In the genomic region with DNA sequence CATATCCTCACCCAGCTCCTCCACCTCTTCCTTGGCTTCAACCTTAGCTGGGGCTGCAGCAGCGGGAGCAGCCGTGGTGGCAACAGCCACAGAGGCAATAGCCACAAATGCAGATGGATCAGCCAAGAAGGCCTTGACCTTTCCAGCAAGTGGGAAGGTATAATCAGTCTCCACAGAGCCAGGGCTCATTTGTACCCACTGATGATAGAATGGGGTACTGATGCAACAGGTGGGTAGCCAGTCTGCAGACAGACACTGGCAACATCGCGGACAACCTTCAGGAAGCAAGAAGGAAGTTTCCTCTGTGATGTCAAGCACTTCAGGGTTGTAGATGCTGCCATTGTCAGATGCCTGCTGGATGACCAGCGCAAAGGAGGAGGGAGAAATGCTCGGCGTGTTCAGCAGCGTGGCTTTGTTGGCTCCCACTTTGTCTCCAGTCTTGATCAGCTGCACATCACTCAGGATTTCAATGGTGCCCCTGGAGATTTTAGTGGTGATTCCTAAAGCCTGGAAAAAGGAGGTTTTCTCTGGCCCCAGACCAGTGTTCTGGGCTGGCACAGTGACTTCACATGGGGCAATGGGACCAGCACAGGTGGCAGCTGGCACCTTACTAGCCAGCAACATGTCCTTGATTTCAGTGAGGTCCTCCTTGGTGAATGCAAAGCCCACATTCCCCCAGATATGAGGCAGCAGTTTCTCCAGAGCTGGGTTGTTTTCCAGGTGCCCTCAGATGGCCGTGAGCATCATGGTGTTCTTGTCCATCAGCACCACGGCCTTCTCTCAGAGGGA, we compare ENCODE assay signal across 21 cellular contexts. TPM values are rescaled to one million over a fixed set of nuclear protein-coding genes. Genes with fewer than 3 reads are reported as not detected.
"Had no signal": no experiment of that assay in that cellular context is flagged by ENCODE, and none has a peak within 500 bp of the region (broad histone marks: within the 10 kb centered on the region; RNA-seq: fewer than 3 reads in every experiment).

No MANE protein-coding gene starts in this region.

- ATAC-seq: activated CD8-positive, alpha-beta T cell treated with anti-CD3 and anti-CD28 coated beads for 36 hours had no signal

- H3K27ac ChIP-seq: adrenal gland, Peyer's patch, SK-N-MC had no signal

- DNase-seq: activated B cell treated with CpG ODN at 0.5 μM for 24 hours; activated CD4-positive, alpha-beta T cell treated with anti-CD3 and anti-CD28 coated beads for 1 hour; activated CD4-positive, alpha-beta T cell treated with anti-CD3 and anti-CD28 coated beads, Interleukin-2, amount 10 ng/mL, durations not matched to agents 24 days and 14 days; activated CD8-positive, alpha-beta memory T cell treated with anti-CD3 and anti-CD28 coated beads, Interleukin-2, amount 50 U/mL, for 48 hours; activated CD8-positive, alpha-beta T cell treated with anti-CD3 and anti-CD28 coated beads for 36 hours; activated naive CD4-positive, alpha-beta T cell treated with anti-CD3 and anti-CD28 coated beads, Interleukin-2, amount 50 U/mL, for 16 hours; activated naive CD8-positive, alpha-beta T cell treated with anti-CD3 and anti-CD28 coated beads, Interleukin-2, amount 10 ng/mL, durations not matched to agents 7 days and 5 days; activated T-cell treated with anti-CD3 and anti-CD28 coated beads, Interleukin-2, amount 50 U/mL, for 1 hour; NCI-H1930; NK-92 treated with Interleukin-12 subunit alpha and Interleukin-12 subunit beta, amount 100 ng/mL, for 24 hours; SIG-M5; T-helper 2 cell; T1000 had no signal

- H3K27me3 ChIP-seq: adrenal gland, Peyer's patch had no signal

- H3K36me3 ChIP-seq: adrenal gland, Peyer's patch had no signal

- H3K27ac Mint-ChIP-seq: activated B cell treated with CpG ODN at 0.5 μM for 24 hours; activated CD4-positive, alpha-beta T cell treated with anti-CD3 and anti-CD28 coated beads, Interleukin-2, amount 10 ng/mL, durations not matched to agents 24 days and 14 days; activated CD8-positive, alpha-beta T cell treated with anti-CD3 and anti-CD28 coated beads for 36 hours; activated naive CD8-positive, alpha-beta T cell treated with anti-CD3 and anti-CD28 coated beads, Interleukin-2, amount 10 ng/mL, durations not matched to agents 7 days and 5 days had no signal

- H3K27me3 Mint-ChIP-seq: activated CD8-positive, alpha-beta T cell treated with anti-CD3 and anti-CD28 coated beads for 36 hours had no signal

- H3K9me3 ChIP-seq: adrenal gland, Peyer's patch had no signal

- H3K4me3 Mint-ChIP-seq: activated B cell treated with CpG ODN at 0.5 μM for 24 hours; activated CD4-positive, alpha-beta T cell treated with anti-CD3 and anti-CD28 coated beads, Interleukin-2, amount 10 ng/mL, durations not matched to agents 24 days and 14 days; activated CD8-positive, alpha-beta T cell treated with anti-CD3 and anti-CD28 coated beads for 36 hours; activated naive CD8-positive, alpha-beta T cell treated with anti-CD3 and anti-CD28 coated beads, Interleukin-2, amount 10 ng/mL, durations not matched to agents 7 days and 5 days; T-cell had no signal

- H3K9me3 Mint-ChIP-seq: activated B cell treated with CpG ODN at 0.5 μM for 24 hours; activated CD4-positive, alpha-beta T cell treated with anti-CD3 and anti-CD28 coated beads, Interleukin-2, amount 10 ng/mL, durations not matched to agents 24 days and 14 days; activated CD8-positive, alpha-beta T cell treated with anti-CD3 and anti-CD28 coated beads for 36 hours; activated naive CD8-positive, alpha-beta T cell treated with anti-CD3 and anti-CD28 coated beads, Interleukin-2, amount 10 ng/mL, durations not matched to agents 7 days and 5 days; IgD-negative memory B cell; T-cell had no signal

- H3K36me3 Mint-ChIP-seq: activated naive CD8-positive, alpha-beta T cell treated with anti-CD3 and anti-CD28 coated beads, Interleukin-2, amount 10 ng/mL, durations not matched to agents 7 days and 5 days; brain; IgD-negative memory B cell; T-cell had no signal

- H3K4me3 ChIP-seq: adrenal gland, Peyer's patch, SK-N-MC had no signal

RNA-seq across cellular contexts. Expression of a gene that starts 4.8 kb away (rescaled TPM):
- total RNA-seq: M059J had no signal

RNA-seq across cellular contexts. Expression of a gene that starts 29.7 kb away (rescaled TPM):
- total RNA-seq: activated B cell treated with CpG ODN at 0.5 μM for 24 hours; activated CD4-positive, alpha-beta T cell treated with anti-CD3 and anti-CD28 coated beads, Interleukin-2, amount 10 ng/mL, durations not matched to agents 24 days and 14 days; activated CD8-positive, alpha-beta T cell treated with anti-CD3 and anti-CD28 coated beads for 36 hours; adrenal gland; LHCN-M2; M059J; Peyer's patch had no signal
- polyA plus RNA-seq: adrenal gland, IgD-negative memory B cell had no signal

RNA-seq across cellular contexts. Expression of a gene that starts 38.3 kb away (rescaled TPM):
- total RNA-seq: activated B cell treated with CpG ODN at 0.5 μM for 24 hours; activated CD4-positive, alpha-beta T cell treated with anti-CD3 and anti-CD28 coated beads, Interleukin-2, amount 10 ng/mL, durations not matched to agents 24 days and 14 days; activated CD8-positive, alpha-beta T cell treated with anti-CD3 and anti-CD28 coated beads for 36 hours; activated naive CD8-positive, alpha-beta T cell treated with anti-CD3 and anti-CD28 coated beads, Interleukin-2, amount 10 ng/mL, durations not matched to agents 7 days and 5 days; LHCN-M2; M059J had no signal
- polyA plus RNA-seq: IgD-negative memory B cell had no signal
